Comparison of ENCODE assay signal across 8 cellular contexts in genomic region chr19:58380037-58380735, GRCh38. TPM values are rescaled to one million over a fixed set of nuclear protein-coding genes. Genes with fewer than 3 reads are reported as not detected.
DNase-seq lines count a peak whose midpoint lies in the region; ATAC-seq and TF ChIP-seq lines count a peak whose summit lies in the region.

No MANE protein-coding gene starts in this region.

- peak overlapping the region; percentile 94 for H3K4me2 ChIP-seq in skeletal muscle satellite cell (ENCODE audit: low read length)

- H3K9me3 ChIP-seq in skeletal muscle satellite cell (replicated peaks; ENCODE audit: low read length), result no peaks in the 10 kb centered on the region

- H3K4me1 ChIP-seq in skeletal muscle satellite cell (ENCODE audit: control insufficient read depth, insufficient read depth, low read length), result peaks cover 19% of the 10 kb centered on the region

- H3K27me3 ChIP-seq in skeletal muscle satellite cell (ENCODE audit: control insufficient read depth, insufficient read depth, low read length), result no peaks in the 10 kb centered on the region

- H3K4me1 Mint-ChIP-seq in T-cell, result peaks cover 24 to 30% (median 28%) of the 10 kb centered on the region in 3 donors
- peaks cover 7% of the 10 kb centered on the region for H3K4me1 Mint-ChIP-seq in glutamatergic neuron (ENCODE audit: low read depth, unreplicated experiment)

- TF ChIP-seq CTCF in glutamatergic neuron (IDR thresholded peaks at IDR 0.05; ENCODE audit: partially characterized antibody, unreplicated experiment), result no peak

- CTCF ChIA-PET in T-cell (lab: Charles Lee), result no interaction called here

- DNase-seq in NCI-H2107 treated with DMSO at 0.1 percent for 48 hours (lab: John Stamatoyannopoulos, UW; ENCODE audit: unreplicated experiment) (peak; percentile 45), NCI-H2107 (lab: John Stamatoyannopoulos, UW) (no peak), T-cell (peak in 1 of 34 experiments; percentile 29), glutamatergic neuron (no peak), islet precursor cell (no peak)

- H3K4me3 Mint-ChIP-seq in T-cell, result peak overlapping the region; percentile 87 to 95 (median 87)
- peak overlapping the region; percentile 97 for H3K4me3 Mint-ChIP-seq in glutamatergic neuron (ENCODE audit: unreplicated experiment)

- no peak for ATAC-seq in T-cell (replicated peaks in 1 of 4)
- ATAC-seq in GM21423 (IDR thresholded peaks at IDR 0.05; ENCODE audit: unreplicated experiment), result no peak
- no peak for ATAC-seq in HG02588 (IDR thresholded peaks at IDR 0.05; ENCODE audit: unreplicated experiment)

- POLR2A ChIA-PET in T-cell (lab: Charles Lee), result no interaction called here

- H3K27me3 Mint-ChIP-seq in T-cell (no peaks in the 10 kb centered on the region), glutamatergic neuron (ENCODE audit: unreplicated experiment) (peaks cover 8% of the 10 kb centered on the region)

- H3K9me3 Mint-ChIP-seq in T-cell (no peaks in the 10 kb centered on the region), glutamatergic neuron (ENCODE audit: unreplicated experiment) (peaks cover 6% of the 10 kb centered on the region)

- H3K27ac Mint-ChIP-seq in T-cell (peak overlapping the region; percentile 94), glutamatergic neuron (ENCODE audit: unreplicated experiment) (peak overlapping the region; percentile 95)

- H3K4me3 ChIP-seq in skeletal muscle satellite cell (ENCODE audit: low read length), result peak overlapping the region; percentile 90

- H3K36me3 Mint-ChIP-seq in T-cell (no peaks in the 10 kb centered on the region), glutamatergic neuron (ENCODE audit: unreplicated experiment) (no peaks in the 10 kb centered on the region)

- H3K9ac ChIP-seq in skeletal muscle satellite cell (ENCODE audit: low read depth, low read length), result peak overlapping the region; percentile 91

- H3K36me3 ChIP-seq in skeletal muscle satellite cell (ENCODE audit: insufficient read depth, low read length), result no peaks in the 10 kb centered on the region

RNA-seq across cellular contexts. Expression of gene ZNF837, which starts 0.6 kb away (rescaled TPM):
- 1 to 10 TPM; 1.7 to 6.0 (median 5.0) TPM for total RNA-seq in T-cell
- total RNA-seq in glutamatergic neuron (ENCODE audit: unreplicated experiment), result 2.0 TPM
- 3.0 and 3.5 TPM in 2 replicates for total RNA-seq in skeletal muscle satellite cell (2012; rRNA removed)

RNA-seq across cellular contexts. Expression of gene RPS5, which starts 6.9 kb away (rescaled TPM):
- total RNA-seq in T-cell (1,000 to 10,000 TPM; 1,332 to 1,813 (median 1,414) TPM), glutamatergic neuron (ENCODE audit: unreplicated experiment) (571 TPM)
- 2,148 and 2,374 TPM in 2 replicates for total RNA-seq in skeletal muscle satellite cell (2012; rRNA removed)

RNA-seq across cellular contexts. Expression of gene RNF225, which starts 15.3 kb away (rescaled TPM):
- total RNA-seq in T-cell, result 1 to 10 TPM in 1 of 5 donors, under 1 TPM in 3, not detected in 1; 0.44 to 1.9 (median 0.51) TPM
- 0.44 TPM for total RNA-seq in glutamatergic neuron (ENCODE audit: unreplicated experiment)
- total RNA-seq in skeletal muscle satellite cell (2012; rRNA removed), result 0.66 and 0.76 TPM in 2 replicates

RNA-seq across cellular contexts. Expression of gene ZNF497, which starts 17.6 kb away (rescaled TPM):
- 1 to 10 TPM in 4 of 5 donors, under 1 TPM in 1; 0.98 to 3.4 (median 2.2) TPM for total RNA-seq in T-cell
- 3.5 TPM for total RNA-seq in glutamatergic neuron (ENCODE audit: unreplicated experiment)
- 0.22 and 0.51 TPM in 2 replicates for total RNA-seq in skeletal muscle satellite cell (2012; rRNA removed)

RNA-seq across cellular contexts. Expression of gene A1BG, which starts 26.9 kb away (rescaled TPM):
- 10 to 100 TPM; 15.4 to 31.1 (median 19.3) TPM for total RNA-seq in T-cell
- total RNA-seq in glutamatergic neuron (ENCODE audit: unreplicated experiment), result 27.3 TPM
- total RNA-seq in skeletal muscle satellite cell (2012; rRNA removed), result 10.5 and 13.9 TPM in 2 replicates
